Comparison of ENCODE assay signal across 1 cellular context in the genomic region with DNA sequence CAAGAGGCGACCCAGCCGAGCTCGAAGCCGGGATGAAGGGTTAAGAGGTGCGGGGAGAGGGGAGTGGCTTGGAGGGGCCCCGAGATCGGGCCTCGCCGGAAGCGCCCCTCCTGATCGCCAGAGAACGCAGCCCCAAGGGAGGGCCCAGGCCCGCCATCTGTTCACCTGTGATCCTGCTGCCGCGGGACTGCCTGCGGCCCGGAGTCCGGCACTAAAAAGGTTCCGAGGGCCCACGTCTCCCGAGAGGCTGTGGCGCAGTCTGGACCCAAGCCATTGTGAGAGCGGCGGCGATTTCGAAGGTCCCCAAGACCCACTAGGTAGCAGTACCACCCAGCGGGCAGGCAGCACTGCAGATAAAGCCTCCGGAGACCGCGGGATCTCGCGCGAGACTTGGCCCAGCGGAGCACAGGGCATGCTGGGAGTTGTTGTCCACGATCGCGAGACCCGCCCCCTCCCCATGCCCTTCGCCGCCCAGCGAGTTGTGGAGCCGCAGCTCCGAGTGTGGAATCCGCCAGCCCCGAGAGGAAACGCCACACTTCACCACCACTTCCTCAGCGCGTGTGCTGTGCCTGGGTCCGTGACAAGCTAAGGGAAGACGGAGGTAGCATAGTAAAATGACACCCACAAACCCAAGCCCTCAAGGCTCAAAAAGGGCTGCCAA.
TF ChIP-seq lines count a peak whose summit lies in the region.

Gene KIAA1191, minus strand, starts transcription at position 328 of the 661 bp plus-strand sequence. CDS start 2,256 bp downstream, outside the sequence.

TF ChIP-seq in HepG2, 621 proteins besides CTCF, POLR2A, EP300 and RAD21 (continued from another document and continues in another):
- TF ChIP-seq, protein P1, sequence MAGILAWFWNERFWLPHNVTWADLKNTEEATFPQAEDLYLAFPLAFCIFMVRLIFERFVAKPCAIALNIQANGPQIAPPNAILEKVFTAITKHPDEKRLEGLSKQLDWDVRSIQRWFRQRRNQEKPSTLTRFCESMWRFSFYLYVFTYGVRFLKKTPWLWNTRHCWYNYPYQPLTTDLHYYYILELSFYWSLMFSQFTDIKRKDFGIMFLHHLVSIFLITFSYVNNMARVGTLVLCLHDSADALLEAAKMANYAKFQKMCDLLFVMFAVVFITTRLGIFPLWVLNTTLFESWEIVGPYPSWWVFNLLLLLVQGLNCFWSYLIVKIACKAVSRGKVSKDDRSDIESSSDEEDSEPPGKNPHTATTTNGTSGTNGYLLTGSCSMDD (CRISPR knock-in tag; IDR thresholded peaks at IDR 0.05), result no peak
- TF ChIP-seq, protein P2, sequence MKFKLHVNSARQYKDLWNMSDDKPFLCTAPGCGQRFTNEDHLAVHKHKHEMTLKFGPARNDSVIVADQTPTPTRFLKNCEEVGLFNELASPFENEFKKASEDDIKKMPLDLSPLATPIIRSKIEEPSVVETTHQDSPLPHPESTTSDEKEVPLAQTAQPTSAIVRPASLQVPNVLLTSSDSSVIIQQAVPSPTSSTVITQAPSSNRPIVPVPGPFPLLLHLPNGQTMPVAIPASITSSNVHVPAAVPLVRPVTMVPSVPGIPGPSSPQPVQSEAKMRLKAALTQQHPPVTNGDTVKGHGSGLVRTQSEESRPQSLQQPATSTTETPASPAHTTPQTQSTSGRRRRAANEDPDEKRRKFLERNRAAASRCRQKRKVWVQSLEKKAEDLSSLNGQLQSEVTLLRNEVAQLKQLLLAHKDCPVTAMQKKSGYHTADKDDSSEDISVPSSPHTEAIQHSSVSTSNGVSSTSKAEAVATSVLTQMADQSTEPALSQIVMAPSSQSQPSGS (CRISPR knock-in tag; IDR thresholded peaks at IDR 0.05), result peak; percentile 83
- TF ChIP-seq SRSF4 (IDR thresholded peaks at IDR 0.05; ENCODE audit: low read depth, low read length, poor library complexity, severe bottlenecking) (no peak), NCOR1 (IDR thresholded peaks at IDR 0.05; ENCODE audit: borderline replicate concordance, low read length) (no peak), HOXA5 (CRISPR knock-in tag; IDR thresholded peaks at IDR 0.05) (0 out of 2 replicates have a peak, but pooled peaks have one; percentile 46), ZSCAN12 (CRISPR knock-in tag; IDR thresholded peaks at IDR 0.05) (no peak), BORCS8-MEF2B (CRISPR knock-in tag; IDR thresholded peaks at IDR 0.05) (0 out of 2 replicates have a peak, but pooled peaks have one; percentile 34), ZNF3 (CRISPR knock-in tag; IDR thresholded peaks at IDR 0.05) (0 out of 2 replicates have a peak, but pooled peaks have one; percentile 35), FLYWCH1 (CRISPR knock-in tag; IDR thresholded peaks at IDR 0.05) (no peak), RBFOX2 (IDR thresholded peaks at IDR 0.05; ENCODE audit: low read depth, low read length) (peak; percentile 92), SIX4 (CRISPR knock-in tag; IDR thresholded peaks at IDR 0.05) (no peak), ARNTL (CRISPR knock-in tag; IDR thresholded peaks at IDR 0.05) (no peak), FOSL1 (CRISPR knock-in tag; IDR thresholded peaks at IDR 0.05; ENCODE audit: borderline replicate concordance) (no peak), GTF3A (CRISPR knock-in tag; conservative IDR thresholded peaks at IDR 0.05) (no peak), HMG20B (CRISPR knock-in tag; conservative IDR thresholded peaks at IDR 0.05) (no peak), ZNF33A (CRISPR knock-in tag; IDR thresholded peaks at IDR 0.05; ENCODE audit: borderline replicate concordance) (no peak), ZNF75D (CRISPR knock-in tag; IDR thresholded peaks at IDR 0.05; ENCODE audit: borderline replicate concordance) (no peak), ZMAT5 (CRISPR knock-in tag; IDR thresholded peaks at IDR 0.05; ENCODE audit: borderline replicate concordance, low read depth) (no peak), HOXA7 (CRISPR knock-in tag; IDR thresholded peaks at IDR 0.05) (no peak), IKZF5 (CRISPR knock-in tag; IDR thresholded peaks at IDR 0.05) (peak; percentile 66; the same call in 1 of the 2 replicates), ZNF607 (CRISPR knock-in tag; IDR thresholded peaks at IDR 0.05; ENCODE audit: borderline replicate concordance) (peak; percentile 79; the same call in 1 of the 2 replicates), IRX3 (CRISPR knock-in tag; IDR thresholded peaks at IDR 0.05; ENCODE audit: borderline replicate concordance, low read depth) (no peak), IKZF4 (CRISPR knock-in tag; IDR thresholded peaks at IDR 0.05; ENCODE audit: borderline replicate concordance, low read depth, not compliant biosample characterization) (peak; percentile 66), DMAP1 (CRISPR knock-in tag; IDR thresholded peaks at IDR 0.05) (peak; percentile 79; the same call in 1 of the 2 replicates), ZSCAN30 (CRISPR knock-in tag; IDR thresholded peaks at IDR 0.05) (no peak), POLR2AphosphoS2 (IDR thresholded peaks at IDR 0.05; ENCODE audit: low read depth, low read length) (peak; percentile 68; the same call in 1 of the 2 replicates), KLF12 (CRISPR knock-in tag; IDR thresholded peaks at IDR 0.05; ENCODE audit: borderline replicate concordance) (peak; percentile 66; the same call in 1 of the 2 replicates), SP4 (CRISPR knock-in tag; IDR thresholded peaks at IDR 0.05) (no peak), CREB1 (IDR thresholded peaks at IDR 0.05) (no peak), CREB1 (CRISPR knock-in tag; IDR thresholded peaks at IDR 0.05) (no peak), KLF16 (CRISPR knock-in tag; IDR thresholded peaks at IDR 0.05) (peak in 1 of 2 experiments; percentile 94; a peak in 1 of 4 replicates), SRF (IDR thresholded peaks at IDR 0.05; ENCODE audit: low read depth, low read length) (peak; percentile 10; the same call in 1 of the 2 replicates), SRSF1 (optimal IDR thresholded peaks at IDR 0.05; ENCODE audit: low read depth, low read length) (peak; percentile 20), ZFX (CRISPR knock-in tag; IDR thresholded peaks at IDR 0.05; ENCODE audit: low read depth) (peak; percentile 99), FOXA1 (IDR thresholded peaks at IDR 0.05) (no peak), FOXA1 (CRISPR knock-in tag; IDR thresholded peaks at IDR 0.05) (peak; percentile 32), ZNF720 (CRISPR knock-in tag; IDR thresholded peaks at IDR 0.05) (no peak), ZNF431 (CRISPR knock-in tag; IDR thresholded peaks at IDR 0.05; ENCODE audit: borderline replicate concordance, low read depth) (peak; percentile 71; the same call in 1 of the 2 replicates), ZNF766 (CRISPR knock-in tag; IDR thresholded peaks at IDR 0.05; ENCODE audit: borderline replicate concordance) (no peak), CHD2 (IDR thresholded peaks at IDR 0.05; ENCODE audit: low read depth, low read length) (peak; percentile 98), ZFP90 (CRISPR knock-in tag; IDR thresholded peaks at IDR 0.05; ENCODE audit: borderline replicate concordance) (0 out of 2 replicates have a peak, but pooled peaks have one; percentile 8), MYNN (CRISPR knock-in tag; IDR thresholded peaks at IDR 0.05; ENCODE audit: low read depth) (peak; percentile 74; the same call in 1 of the 2 replicates), ZNF543 (CRISPR knock-in tag; IDR thresholded peaks at IDR 0.05) (peak; percentile 76; the same call in 1 of the 2 replicates), PAXIP1 (CRISPR knock-in tag; conservative IDR thresholded peaks at IDR 0.05) (peak; percentile 43), TRIM24 (CRISPR knock-in tag; IDR thresholded peaks at IDR 0.05) (no peak)
- TF ChIP-seq, protein P3, sequence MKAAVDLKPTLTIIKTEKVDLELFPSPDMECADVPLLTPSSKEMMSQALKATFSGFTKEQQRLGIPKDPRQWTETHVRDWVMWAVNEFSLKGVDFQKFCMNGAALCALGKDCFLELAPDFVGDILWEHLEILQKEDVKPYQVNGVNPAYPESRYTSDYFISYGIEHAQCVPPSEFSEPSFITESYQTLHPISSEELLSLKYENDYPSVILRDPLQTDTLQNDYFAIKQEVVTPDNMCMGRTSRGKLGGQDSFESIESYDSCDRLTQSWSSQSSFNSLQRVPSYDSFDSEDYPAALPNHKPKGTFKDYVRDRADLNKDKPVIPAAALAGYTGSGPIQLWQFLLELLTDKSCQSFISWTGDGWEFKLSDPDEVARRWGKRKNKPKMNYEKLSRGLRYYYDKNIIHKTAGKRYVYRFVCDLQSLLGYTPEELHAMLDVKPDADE (CRISPR knock-in tag; IDR thresholded peaks at IDR 0.05), result no peak
- TF ChIP-seq, protein P4, sequence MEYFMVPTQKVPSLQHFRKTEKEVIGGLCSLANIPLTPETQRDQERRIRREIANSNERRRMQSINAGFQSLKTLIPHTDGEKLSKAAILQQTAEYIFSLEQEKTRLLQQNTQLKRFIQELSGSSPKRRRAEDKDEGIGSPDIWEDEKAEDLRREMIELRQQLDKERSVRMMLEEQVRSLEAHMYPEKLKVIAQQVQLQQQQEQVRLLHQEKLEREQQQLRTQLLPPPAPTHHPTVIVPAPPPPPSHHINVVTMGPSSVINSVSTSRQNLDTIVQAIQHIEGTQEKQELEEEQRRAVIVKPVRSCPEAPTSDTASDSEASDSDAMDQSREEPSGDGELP (IDR thresholded peaks at IDR 0.05; ENCODE audit: borderline replicate concordance, low read depth), result peak; percentile 2; the same call in 1 of the 2 replicates
- TF ChIP-seq, protein P5, sequence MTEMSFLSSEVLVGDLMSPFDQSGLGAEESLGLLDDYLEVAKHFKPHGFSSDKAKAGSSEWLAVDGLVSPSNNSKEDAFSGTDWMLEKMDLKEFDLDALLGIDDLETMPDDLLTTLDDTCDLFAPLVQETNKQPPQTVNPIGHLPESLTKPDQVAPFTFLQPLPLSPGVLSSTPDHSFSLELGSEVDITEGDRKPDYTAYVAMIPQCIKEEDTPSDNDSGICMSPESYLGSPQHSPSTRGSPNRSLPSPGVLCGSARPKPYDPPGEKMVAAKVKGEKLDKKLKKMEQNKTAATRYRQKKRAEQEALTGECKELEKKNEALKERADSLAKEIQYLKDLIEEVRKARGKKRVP (CRISPR knock-in tag; IDR thresholded peaks at IDR 0.05), result no peak; a peak in 1 of 4 replicates
- TF ChIP-seq, protein P6, sequence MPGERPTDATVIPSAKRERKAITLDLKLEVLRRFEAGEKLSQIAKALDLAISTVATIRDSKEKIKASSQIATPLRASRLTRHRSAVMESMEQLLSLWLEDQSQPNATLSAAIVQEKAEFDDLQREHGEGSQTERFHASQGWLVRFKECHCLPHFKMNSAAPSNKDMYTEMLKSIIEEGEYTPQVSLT (CRISPR knock-in tag; IDR thresholded peaks at IDR 0.05; ENCODE audit: borderline replicate concordance, low read depth), result no peak
- TF ChIP-seq, protein P7, sequence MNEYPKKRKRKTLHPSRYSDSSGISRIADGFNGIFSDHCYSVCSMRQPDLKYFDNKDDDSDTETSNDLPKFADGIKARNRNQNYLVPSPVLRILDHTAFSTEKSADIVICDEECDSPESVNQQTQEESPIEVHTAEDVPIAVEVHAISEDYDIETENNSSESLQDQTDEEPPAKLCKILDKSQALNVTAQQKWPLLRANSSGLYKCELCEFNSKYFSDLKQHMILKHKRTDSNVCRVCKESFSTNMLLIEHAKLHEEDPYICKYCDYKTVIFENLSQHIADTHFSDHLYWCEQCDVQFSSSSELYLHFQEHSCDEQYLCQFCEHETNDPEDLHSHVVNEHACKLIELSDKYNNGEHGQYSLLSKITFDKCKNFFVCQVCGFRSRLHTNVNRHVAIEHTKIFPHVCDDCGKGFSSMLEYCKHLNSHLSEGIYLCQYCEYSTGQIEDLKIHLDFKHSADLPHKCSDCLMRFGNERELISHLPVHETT (CRISPR knock-in tag; conservative IDR thresholded peaks at IDR 0.05), result no peak; the same call in 1 of the 2 replicates
- TF ChIP-seq, protein P8, sequence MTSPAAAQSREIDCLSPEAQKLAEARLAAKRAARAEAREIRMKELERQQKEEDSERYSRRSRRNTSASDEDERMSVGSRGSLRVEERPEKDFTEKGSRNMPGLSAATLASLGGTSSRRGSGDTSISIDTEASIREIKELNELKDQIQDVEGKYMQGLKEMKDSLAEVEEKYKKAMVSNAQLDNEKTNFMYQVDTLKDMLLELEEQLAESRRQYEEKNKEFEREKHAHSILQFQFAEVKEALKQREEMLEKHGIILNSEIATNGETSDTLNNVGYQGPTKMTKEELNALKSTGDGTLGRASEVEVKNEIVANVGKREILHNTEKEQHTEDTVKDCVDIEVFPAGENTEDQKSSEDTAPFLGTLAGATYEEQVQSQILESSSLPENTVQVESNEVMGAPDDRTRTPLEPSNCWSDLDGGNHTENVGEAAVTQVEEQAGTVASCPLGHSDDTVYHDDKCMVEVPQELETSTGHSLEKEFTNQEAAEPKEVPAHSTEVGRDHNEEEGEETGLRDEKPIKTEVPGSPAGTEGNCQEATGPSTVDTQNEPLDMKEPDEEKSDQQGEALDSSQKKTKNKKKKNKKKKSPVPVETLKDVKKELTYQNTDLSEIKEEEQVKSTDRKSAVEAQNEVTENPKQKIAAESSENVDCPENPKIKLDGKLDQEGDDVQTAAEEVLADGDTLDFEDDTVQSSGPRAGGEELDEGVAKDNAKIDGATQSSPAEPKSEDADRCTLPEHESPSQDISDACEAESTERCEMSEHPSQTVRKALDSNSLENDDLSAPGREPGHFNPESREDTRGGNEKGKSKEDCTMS (CRISPR knock-in tag; conservative IDR thresholded peaks at IDR 0.05), result no peak
